In genomic region chr17:74748529-74749261, GRCh38 we compare ENCODE assay signal across 1 cellular context.
TF ChIP-seq lines count a peak whose summit lies in the region.

NHERF1 (plus strand) TSS chr17:74748628; CDS start chr17:74748847, 219 bp downstream.

TF ChIP-seq in H1, 55 proteins besides CTCF, POLR2A, EP300 and RAD21 (continued from another document):
- TF ChIP-seq, protein P1, sequence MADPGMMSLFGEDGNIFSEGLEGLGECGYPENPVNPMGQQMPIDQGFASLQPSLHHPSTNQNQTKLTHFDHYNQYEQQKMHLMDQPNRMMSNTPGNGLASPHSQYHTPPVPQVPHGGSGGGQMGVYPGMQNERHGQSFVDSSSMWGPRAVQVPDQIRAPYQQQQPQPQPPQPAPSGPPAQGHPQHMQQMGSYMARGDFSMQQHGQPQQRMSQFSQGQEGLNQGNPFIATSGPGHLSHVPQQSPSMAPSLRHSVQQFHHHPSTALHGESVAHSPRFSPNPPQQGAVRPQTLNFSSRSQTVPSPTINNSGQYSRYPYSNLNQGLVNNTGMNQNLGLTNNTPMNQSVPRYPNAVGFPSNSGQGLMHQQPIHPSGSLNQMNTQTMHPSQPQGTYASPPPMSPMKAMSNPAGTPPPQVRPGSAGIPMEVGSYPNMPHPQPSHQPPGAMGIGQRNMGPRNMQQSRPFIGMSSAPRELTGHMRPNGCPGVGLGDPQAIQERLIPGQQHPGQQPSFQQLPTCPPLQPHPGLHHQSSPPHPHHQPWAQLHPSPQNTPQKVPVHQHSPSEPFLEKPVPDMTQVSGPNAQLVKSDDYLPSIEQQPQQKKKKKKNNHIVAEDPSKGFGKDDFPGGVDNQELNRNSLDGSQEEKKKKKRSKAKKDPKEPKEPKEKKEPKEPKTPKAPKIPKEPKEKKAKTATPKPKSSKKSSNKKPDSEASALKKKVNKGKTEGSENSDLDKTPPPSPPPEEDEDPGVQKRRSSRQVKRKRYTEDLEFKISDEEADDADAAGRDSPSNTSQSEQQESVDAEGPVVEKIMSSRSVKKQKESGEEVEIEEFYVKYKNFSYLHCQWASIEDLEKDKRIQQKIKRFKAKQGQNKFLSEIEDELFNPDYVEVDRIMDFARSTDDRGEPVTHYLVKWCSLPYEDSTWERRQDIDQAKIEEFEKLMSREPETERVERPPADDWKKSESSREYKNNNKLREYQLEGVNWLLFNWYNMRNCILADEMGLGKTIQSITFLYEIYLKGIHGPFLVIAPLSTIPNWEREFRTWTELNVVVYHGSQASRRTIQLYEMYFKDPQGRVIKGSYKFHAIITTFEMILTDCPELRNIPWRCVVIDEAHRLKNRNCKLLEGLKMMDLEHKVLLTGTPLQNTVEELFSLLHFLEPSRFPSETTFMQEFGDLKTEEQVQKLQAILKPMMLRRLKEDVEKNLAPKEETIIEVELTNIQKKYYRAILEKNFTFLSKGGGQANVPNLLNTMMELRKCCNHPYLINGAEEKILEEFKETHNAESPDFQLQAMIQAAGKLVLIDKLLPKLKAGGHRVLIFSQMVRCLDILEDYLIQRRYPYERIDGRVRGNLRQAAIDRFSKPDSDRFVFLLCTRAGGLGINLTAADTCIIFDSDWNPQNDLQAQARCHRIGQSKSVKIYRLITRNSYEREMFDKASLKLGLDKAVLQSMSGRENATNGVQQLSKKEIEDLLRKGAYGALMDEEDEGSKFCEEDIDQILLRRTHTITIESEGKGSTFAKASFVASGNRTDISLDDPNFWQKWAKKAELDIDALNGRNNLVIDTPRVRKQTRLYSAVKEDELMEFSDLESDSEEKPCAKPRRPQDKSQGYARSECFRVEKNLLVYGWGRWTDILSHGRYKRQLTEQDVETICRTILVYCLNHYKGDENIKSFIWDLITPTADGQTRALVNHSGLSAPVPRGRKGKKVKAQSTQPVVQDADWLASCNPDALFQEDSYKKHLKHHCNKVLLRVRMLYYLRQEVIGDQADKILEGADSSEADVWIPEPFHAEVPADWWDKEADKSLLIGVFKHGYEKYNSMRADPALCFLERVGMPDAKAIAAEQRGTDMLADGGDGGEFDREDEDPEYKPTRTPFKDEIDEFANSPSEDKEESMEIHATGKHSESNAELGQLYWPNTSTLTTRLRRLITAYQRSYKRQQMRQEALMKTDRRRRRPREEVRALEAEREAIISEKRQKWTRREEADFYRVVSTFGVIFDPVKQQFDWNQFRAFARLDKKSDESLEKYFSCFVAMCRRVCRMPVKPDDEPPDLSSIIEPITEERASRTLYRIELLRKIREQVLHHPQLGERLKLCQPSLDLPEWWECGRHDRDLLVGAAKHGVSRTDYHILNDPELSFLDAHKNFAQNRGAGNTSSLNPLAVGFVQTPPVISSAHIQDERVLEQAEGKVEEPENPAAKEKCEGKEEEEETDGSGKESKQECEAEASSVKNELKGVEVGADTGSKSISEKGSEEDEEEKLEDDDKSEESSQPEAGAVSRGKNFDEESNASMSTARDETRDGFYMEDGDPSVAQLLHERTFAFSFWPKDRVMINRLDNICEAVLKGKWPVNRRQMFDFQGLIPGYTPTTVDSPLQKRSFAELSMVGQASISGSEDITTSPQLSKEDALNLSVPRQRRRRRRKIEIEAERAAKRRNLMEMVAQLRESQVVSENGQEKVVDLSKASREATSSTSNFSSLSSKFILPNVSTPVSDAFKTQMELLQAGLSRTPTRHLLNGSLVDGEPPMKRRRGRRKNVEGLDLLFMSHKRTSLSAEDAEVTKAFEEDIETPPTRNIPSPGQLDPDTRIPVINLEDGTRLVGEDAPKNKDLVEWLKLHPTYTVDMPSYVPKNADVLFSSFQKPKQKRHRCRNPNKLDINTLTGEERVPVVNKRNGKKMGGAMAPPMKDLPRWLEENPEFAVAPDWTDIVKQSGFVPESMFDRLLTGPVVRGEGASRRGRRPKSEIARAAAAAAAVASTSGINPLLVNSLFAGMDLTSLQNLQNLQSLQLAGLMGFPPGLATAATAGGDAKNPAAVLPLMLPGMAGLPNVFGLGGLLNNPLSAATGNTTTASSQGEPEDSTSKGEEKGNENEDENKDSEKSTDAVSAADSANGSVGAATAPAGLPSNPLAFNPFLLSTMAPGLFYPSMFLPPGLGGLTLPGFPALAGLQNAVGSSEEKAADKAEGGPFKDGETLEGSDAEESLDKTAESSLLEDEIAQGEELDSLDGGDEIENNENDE (IDR thresholded peaks at IDR 0.05; ENCODE audit: insufficient replicate concordance, low read length) = no peak
- peak in 1 of 2 experiments; percentile 36; a peak in 1 of 4 replicates for TF ChIP-seq SIN3A (conservative IDR thresholded peaks at IDR 0.05 in 1 of 2, IDR thresholded peaks at IDR 0.05 in 1 of 2; ENCODE audit: low read depth in 1 of 2, low read length in 2 of 2)
- no peak for TF ChIP-seq GABPA (IDR thresholded peaks at IDR 0.05; ENCODE audit: borderline replicate concordance, insufficient read depth, low read length)
- TF ChIP-seq SIRT6 (IDR thresholded peaks at IDR 0.05; ENCODE audit: low read length) = no peak
- TF ChIP-seq, protein P2, sequence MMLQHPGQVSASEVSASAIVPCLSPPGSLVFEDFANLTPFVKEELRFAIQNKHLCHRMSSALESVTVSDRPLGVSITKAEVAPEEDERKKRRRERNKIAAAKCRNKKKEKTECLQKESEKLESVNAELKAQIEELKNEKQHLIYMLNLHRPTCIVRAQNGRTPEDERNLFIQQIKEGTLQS (IDR thresholded peaks at IDR 0.05; ENCODE audit: insufficient read depth, low read depth, low read length) = no peak
- TF ChIP-seq CTBP2 (IDR thresholded peaks at IDR 0.05; ENCODE audit: borderline replicate concordance, insufficient read depth, insufficient read length, low read length) = no peak
- peak; percentile 27; the same call in 1 of the 2 replicates for TF ChIP-seq MAX (IDR thresholded peaks at IDR 0.05)
- TF ChIP-seq KDM1A (IDR thresholded peaks at IDR 0.05; ENCODE audit: borderline replicate concordance, low read length) = no peak
- TF ChIP-seq SIX5 (IDR thresholded peaks at IDR 0.05; ENCODE audit: low read depth, low read length) = no peak
- TF ChIP-seq SP1 (IDR thresholded peaks at IDR 0.05; ENCODE audit: low read depth, low read length) = peak; percentile 57; the same call in 1 of the 2 replicates
- TF ChIP-seq SP2 (IDR thresholded peaks at IDR 0.05; ENCODE audit: low read length) = no peak
- no peak for TF ChIP-seq CREB1 (IDR thresholded peaks at IDR 0.05)
- TF ChIP-seq ZNF274 (IDR thresholded peaks at IDR 0.05; ENCODE audit: borderline replicate concordance, extremely low read depth, low read length) = no peak
- TF ChIP-seq EZH2 (IDR thresholded peaks at IDR 0.05; ENCODE audit: low read depth, low read length, severe bottlenecking) = no peak
- no peak for TF ChIP-seq JUND (IDR thresholded peaks at IDR 0.05; ENCODE audit: low read length)
- TF ChIP-seq ASH2L (IDR thresholded peaks at IDR 0.05; ENCODE audit: low read length) = peak; percentile 49
- no peak for TF ChIP-seq MAFK (IDR thresholded peaks at IDR 0.05; ENCODE audit: low read depth, low read length)
- TF ChIP-seq GTF2F1 (IDR thresholded peaks at IDR 0.05; ENCODE audit: borderline replicate concordance, low read depth, low read length) = 0 out of 2 replicates have a peak, but pooled peaks have one; percentile 30
- TF ChIP-seq ATF2 (IDR thresholded peaks at IDR 0.05; ENCODE audit: low read length) = no peak
- TF ChIP-seq CHD1 (IDR thresholded peaks at IDR 0.05; ENCODE audit: low read depth, low read length) = no peak
- TF ChIP-seq POLR2AphosphoS5 (IDR thresholded peaks at IDR 0.05; ENCODE audit: low read depth, low read length) = peak; percentile 88
- TF ChIP-seq BCL11A (IDR thresholded peaks at IDR 0.05; ENCODE audit: low read depth in 2 of 2, low read length in 2 of 2) = no peak
- peak; percentile 88 for TF ChIP-seq PHF8 (conservative IDR thresholded peaks at IDR 0.05; ENCODE audit: low read depth, low read length)
- TF ChIP-seq TEAD4 (IDR thresholded peaks at IDR 0.05; ENCODE audit: low read depth, low read length) = no peak
- no peak for TF ChIP-seq BACH1 (IDR thresholded peaks at IDR 0.05; ENCODE audit: low read length)
- TF ChIP-seq E2F6 (IDR thresholded peaks at IDR 0.05) = no peak
- TF ChIP-seq JUN (IDR thresholded peaks at IDR 0.05; ENCODE audit: low read depth, low read length) = no peak
- peak; percentile 96 for TF ChIP-seq TAF7 (optimal IDR thresholded peaks at IDR 0.05; ENCODE audit: borderline replicate concordance, low read depth, low read length)
- TF ChIP-seq SUZ12 (IDR thresholded peaks at IDR 0.05; ENCODE audit: low read length) = no peak
- no peak for TF ChIP-seq HDAC2 (IDR thresholded peaks at IDR 0.05; ENCODE audit: borderline replicate concordance in 1 of 2, low read depth in 2 of 2, low read length in 2 of 2)
- no peak for TF ChIP-seq RFX5 (IDR thresholded peaks at IDR 0.05; ENCODE audit: borderline replicate concordance, low read depth, low read length)
